1 cellular context compared by ENCODE assay signal in genomic region chr1:177873238-177873637, GRCh38.
TF ChIP-seq lines count a peak whose summit lies in the region.

No MANE protein-coding gene starts in this region.

TF ChIP-seq in HEK293, 187 proteins besides CTCF, POLR2A, EP300 and RAD21 (continued from another document):
- TF ChIP-seq INSM2 (tag by site-specific recombination; IDR thresholded peaks at IDR 0.05) (no peak), ZNF677 (tag by site-specific recombination; IDR thresholded peaks at IDR 0.05) (no peak), ZIC2 (tag by site-specific recombination; IDR thresholded peaks at IDR 0.05) (peak; percentile 71), GLIS1 (tag by site-specific recombination; IDR thresholded peaks at IDR 0.05) (peak; percentile 64), ZBTB11 (tag by site-specific recombination; conservative IDR thresholded peaks at IDR 0.05; ENCODE audit: low read depth) (no peak), ZNF211 (tag by site-specific recombination; IDR thresholded peaks at IDR 0.05; ENCODE audit: low read depth) (no peak), ZNF292 (tag by site-specific recombination; IDR thresholded peaks at IDR 0.05; ENCODE audit: borderline replicate concordance, low read depth) (no peak), PRDM2 (tag by site-specific recombination; IDR thresholded peaks at IDR 0.05; ENCODE audit: borderline replicate concordance) (no peak), WT1 (tag by site-specific recombination; IDR thresholded peaks at IDR 0.05) (peak; percentile 70), KLF7 (tag by site-specific recombination; IDR thresholded peaks at IDR 0.05; ENCODE audit: borderline replicate concordance) (no peak), BCL6B (tag by site-specific recombination; IDR thresholded peaks at IDR 0.05) (no peak)
TF ChIP-seq in HEK293: peak in this region for 7.
